Comparison of ENCODE assay signal across 14 cellular contexts in genomic region chr2:45259144-45259543, GRCh38.
DNase-seq lines count a peak whose midpoint lies in the region; TF ChIP-seq lines count a peak whose summit lies in the region.
"Had no signal": no experiment of that assay in that cellular context is flagged by ENCODE, and none has a peak within 500 bp of the region (broad histone marks: within the 10 kb centered on the region; RNA-seq: fewer than 3 reads in every experiment).

No MANE protein-coding gene starts in this region.

- H3K27ac Mint-ChIP-seq in nephron progenitor cell = peak overlapping the region; percentile 97
- no peak overlapping the region for H3K27ac Mint-ChIP-seq in CD4-positive, alpha-beta memory T cell
- H3K27ac Mint-ChIP-seq: activated CD4-positive, alpha-beta memory T cell treated with anti-CD3 and anti-CD28 coated beads, Interleukin-2, amount 10 ng/mL, durations not matched to agents 7 days and 5 days; activated naive CD8-positive, alpha-beta T cell treated with anti-CD3 and anti-CD28 coated beads for 36 hours; B cell; dendritic cell treated with granulocyte-macrophage colony-stimulating factor and Interleukin-4, amounts not matched to agents 40 ng/mL and 50 ng/mL, for 4 days had no signal

- POLR2A ChIA-PET in CD4-positive, alpha-beta memory T cell (lab: Charles Lee; ENCODE audit: partially characterized antibody) = no interaction called here
- POLR2A ChIA-PET in A673 (lab: Charles Lee; ENCODE audit: low non-redundant PET) = interaction anchor here (0.6 kb wide), 1 partner anchor 1750 kb away, joined by 3 read pairs; no protein-coding TSS in a partner anchor

- H3K36me3 Mint-ChIP-seq in nephron progenitor cell (ENCODE audit: low read depth) = no peaks in the 10 kb centered on the region
- H3K36me3 Mint-ChIP-seq in CD4-positive, alpha-beta memory T cell = no peaks in the 10 kb centered on the region
- H3K36me3 Mint-ChIP-seq: activated naive CD8-positive, alpha-beta T cell treated with anti-CD3 and anti-CD28 coated beads for 36 hours had no signal

- H3K36me3 ChIP-seq in SJCRH30 = no peaks in the 10 kb centered on the region
- H3K36me3 ChIP-seq in CD4-positive, alpha-beta memory T cell (ENCODE audit: insufficient read depth, low read length) = no peaks in the 10 kb centered on the region
- no peaks in the 10 kb centered on the region for H3K36me3 ChIP-seq in A673 (ENCODE audit: insufficient read depth, low read length, poor library complexity, severe bottlenecking)

- DNase-seq in DMS153 (lab: John Stamatoyannopoulos, UW) (peak; percentile 89), NCI-H146 treated with DMSO at 0.1 percent for 48 hours (lab: John Stamatoyannopoulos, UW; ENCODE audit: unreplicated experiment) (peak; percentile 32), SJCRH30 (peak; percentile 38 to 73), nephron progenitor cell (peak; percentile 32), A673 (ENCODE audit: low spot score) (no peak)
- DNase-seq in CD4-positive, alpha-beta memory T cell = no peak
- no peak for DNase-seq in activated naive CD4-positive, alpha-beta T cell (lab: John Stamatoyannopoulos, UW)
- no peak for DNase-seq in NK-92 treated with Interleukin-12 subunit alpha and Interleukin-12 subunit beta, amount 100 ng/mL, for 24 hours (lab: John Stamatoyannopoulos, UW)
- DNase-seq: activated CD4-positive, alpha-beta memory T cell treated with anti-CD3 and anti-CD28 coated beads, Interleukin-2, amount 10 ng/mL, durations not matched to agents 7 days and 5 days; activated naive CD8-positive, alpha-beta T cell treated with anti-CD3 and anti-CD28 coated beads for 36 hours; islet precursor cell; stimulated activated CD4-positive, alpha-beta T cell treated with anti-CD3 and anti-CD28 coated beads, Interleukin-15, amount 100 ng/mL, for 24 hours had no signal

- BruUV-seq in A673 (replicated peaks; lab: Mats Ljungman, UMichigan) = no TSS peak

- H3K4me1 ChIP-seq in SJCRH30 (peaks cover 63% of the 10 kb centered on the region), A673 (ENCODE audit: insufficient read depth, low read length, poor library complexity, severe bottlenecking) (peaks cover 5% of the 10 kb centered on the region)
- no peaks in the 10 kb centered on the region for H3K4me1 ChIP-seq in CD4-positive, alpha-beta memory T cell (ENCODE audit: insufficient read depth, low read length)

- H3K9me3 ChIP-seq in SJCRH30 (replicated peaks) (no peaks in the 10 kb centered on the region), A673 (ENCODE audit: low read depth, low read length, poor library complexity, severe bottlenecking) (no peaks in the 10 kb centered on the region)
- no peaks in the 10 kb centered on the region for H3K9me3 ChIP-seq in CD4-positive, alpha-beta memory T cell (ENCODE audit: control insufficient read depth in 1 of 2, low read length in 2 of 2)

- no peak for TF ChIP-seq CTCF in nephron progenitor cell (IDR thresholded peaks at IDR 0.05)
- TF ChIP-seq CTCF in A673 (conservative IDR thresholded peaks at IDR 0.05; ENCODE audit: low read depth, low read length) = no peak

- peaks cover 86% of the 10 kb centered on the region for H3K4me1 Mint-ChIP-seq in nephron progenitor cell
- H3K4me1 Mint-ChIP-seq in CD4-positive, alpha-beta memory T cell = peaks cover 0 to 3% (median 0%) of the 10 kb centered on the region in 4 donors
- H3K4me1 Mint-ChIP-seq: activated CD4-positive, alpha-beta memory T cell treated with anti-CD3 and anti-CD28 coated beads, Interleukin-2, amount 10 ng/mL, durations not matched to agents 7 days and 5 days had no signal

- H3K27me3 Mint-ChIP-seq in nephron progenitor cell (ENCODE audit: low read depth, poor library complexity) = peaks cover 3% of the 10 kb centered on the region
- H3K27me3 Mint-ChIP-seq in CD4-positive, alpha-beta memory T cell = peaks cover 6 to 15% of the 10 kb centered on the region in 2 donors

- intact Hi-C loops in CD4-positive, alpha-beta memory T cell (cut with micrococcal nuclease) = no loop called here
- intact Hi-C loops in A673 (cut with micrococcal nuclease; ENCODE audit: unreplicated experiment) = no loop called here

- H3K4me3 ChIP-seq in SJCRH30 (no peak overlapping the region), A673 (ENCODE audit: low read depth, low read length, poor library complexity, severe bottlenecking) (no peak overlapping the region)
- H3K4me3 ChIP-seq in CD4-positive, alpha-beta memory T cell (ENCODE audit: low read length in 2 of 2) = no peak overlapping the region

- H3K9me3 Mint-ChIP-seq in nephron progenitor cell = no peaks in the 10 kb centered on the region
- no peaks in the 10 kb centered on the region for H3K9me3 Mint-ChIP-seq in CD4-positive, alpha-beta memory T cell
- H3K9me3 Mint-ChIP-seq: activated CD4-positive, alpha-beta memory T cell treated with anti-CD3 and anti-CD28 coated beads, Interleukin-2, amount 10 ng/mL, durations not matched to agents 7 days and 5 days; activated naive CD8-positive, alpha-beta T cell treated with anti-CD3 and anti-CD28 coated beads for 36 hours; dendritic cell treated with granulocyte-macrophage colony-stimulating factor and Interleukin-4, amounts not matched to agents 40 ng/mL and 50 ng/mL, for 4 days had no signal

- peak overlapping the region; percentile 56 for H3K4me3 Mint-ChIP-seq in nephron progenitor cell
- H3K4me3 Mint-ChIP-seq in CD4-positive, alpha-beta memory T cell = no peak overlapping the region
- H3K4me3 Mint-ChIP-seq: activated CD4-positive, alpha-beta memory T cell treated with anti-CD3 and anti-CD28 coated beads, Interleukin-2, amount 10 ng/mL, durations not matched to agents 7 days and 5 days; activated naive CD8-positive, alpha-beta T cell treated with anti-CD3 and anti-CD28 coated beads for 36 hours; B cell; dendritic cell treated with granulocyte-macrophage colony-stimulating factor and Interleukin-4, amounts not matched to agents 40 ng/mL and 50 ng/mL, for 4 days had no signal

- H3K27ac ChIP-seq in SJCRH30 (no peak overlapping the region; the same call in 1 of the 2 replicates), A673 (ENCODE audit: low read depth, low read length, poor library complexity, severe bottlenecking) (no peak overlapping the region)
- H3K27ac ChIP-seq in CD4-positive, alpha-beta memory T cell (ENCODE audit: low read depth, low read length) = no peak overlapping the region

- CTCF ChIA-PET in CD4-positive, alpha-beta memory T cell (lab: Charles Lee; ENCODE audit: partially characterized antibody) = no interaction called here
- CTCF ChIA-PET in A673 (lab: Charles Lee) = no interaction called here

- H3K27me3 ChIP-seq in SJCRH30 = no peaks in the 10 kb centered on the region
- H3K27me3 ChIP-seq in CD4-positive, alpha-beta memory T cell (ENCODE audit: insufficient read depth, low read length) = no peaks in the 10 kb centered on the region
- no peaks in the 10 kb centered on the region for H3K27me3 ChIP-seq in A673 (replicated peaks; ENCODE audit: insufficient read depth, low read depth, low read length, poor library complexity)

Comparison
In these comparisons a context has a peak if more than half of its experiments do, and no peak if none do; other contexts are left out.
1. DNase-seq: peak in DMS153 (single experiment), NCI-H146 treated with DMSO at 0.1 percent for 48 hours (single experiment), SJCRH30 (2 of 2) and nephron progenitor cell (single experiment); none in CD4-positive, alpha-beta memory T cell (0 of 5), activated naive CD4-positive, alpha-beta T cell (0 of 4), NK-92 treated with Interleukin-12 subunit alpha and Interleukin-12 subunit beta, amount 100 ng/mL, for 24 hours (single experiment) and A673 (single experiment).